ENCODE assay signal across 8 cellular contexts in genomic region chr6:95578106-95578410, GRCh38. TPM values are rescaled to one million over a fixed set of nuclear protein-coding genes. Genes with fewer than 3 reads are reported as not detected.
A peak's percentile ranks its signal among the peaks of the same experiment; 100 is the strongest.
DNase-seq lines count a peak whose midpoint lies in the region; ATAC-seq and TF ChIP-seq lines count a peak whose summit lies in the region.

No MANE protein-coding gene starts in this region.

- peaks cover 11% of the 10 kb centered on the region for H4K20me1 ChIP-seq in smooth muscle cell (ENCODE audit: low read depth)

- peak overlapping the region; percentile 100 for H2AFZ ChIP-seq in smooth muscle cell (ENCODE audit: low read depth)

- peak overlapping the region; percentile 86 for H3K27ac ChIP-seq in CD4-positive, alpha-beta memory T cell (ENCODE audit: low read depth, low read length)
- H3K27ac ChIP-seq in right atrium auricular region (peak overlapping the region; percentile 92 to 93), smooth muscle cell (ENCODE audit: low read depth) (peak overlapping the region; percentile 79)

- peak overlapping the region; percentile 94 to 98 (median 97) for H3K4me3 Mint-ChIP-seq in CD4-positive, alpha-beta memory T cell

- intact Hi-C loops in CD4-positive, alpha-beta memory T cell (cut with micrococcal nuclease): no loop called here

- no peaks in the 10 kb centered on the region for H3K27me3 ChIP-seq in CD4-positive, alpha-beta memory T cell (ENCODE audit: insufficient read depth, low read length)
- H3K27me3 ChIP-seq in right atrium auricular region (no peaks in the 10 kb centered on the region), smooth muscle cell (ENCODE audit: low read depth) (no peaks in the 10 kb centered on the region)

- no peaks in the 10 kb centered on the region for H3K9me3 Mint-ChIP-seq in CD4-positive, alpha-beta memory T cell

- no peaks in the 10 kb centered on the region for H3K36me3 ChIP-seq in CD4-positive, alpha-beta memory T cell (ENCODE audit: insufficient read depth, low read length)
- H3K36me3 ChIP-seq in right atrium auricular region: no peaks in the 10 kb centered on the region
- no peaks in the 10 kb centered on the region for H3K36me3 ChIP-seq in smooth muscle cell (ENCODE audit: low read depth)

- H3K4me2 ChIP-seq in smooth muscle cell: peak overlapping the region; percentile 87

- no peaks in the 10 kb centered on the region for H3K27me3 Mint-ChIP-seq in CD4-positive, alpha-beta memory T cell

- peaks cover 49% of the 10 kb centered on the region for H3K4me1 ChIP-seq in CD4-positive, alpha-beta memory T cell (ENCODE audit: insufficient read depth, low read length)
- H3K4me1 ChIP-seq in right atrium auricular region (peaks cover 0 to 19% of the 10 kb centered on the region in 2 donors), smooth muscle cell (ENCODE audit: low read depth) (peaks cover 29% of the 10 kb centered on the region)

- peak; percentile 16 for ATAC-seq in GM19324 (IDR thresholded peaks at IDR 0.05; ENCODE audit: low FRiP score, unreplicated experiment)
- ATAC-seq in HG03280 (IDR thresholded peaks at IDR 0.05; ENCODE audit: unreplicated experiment): peak; percentile 11

- DNase-seq in CD4-positive, alpha-beta memory T cell: no peak
- DNase-seq in activated T-helper 1 cell treated with Interleukin-2 at 50 U/mL for 16 hours (ENCODE audit: low read depth): peak; percentile 0
- DNase-seq in right atrium auricular region (ENCODE audit: low spot score): no peak
- no peak for DNase-seq in smooth muscle cell (lab: John Stamatoyannopoulos, UW; ENCODE audit: unreplicated experiment)
- DNase-seq in NCI-H2029 (lab: John Stamatoyannopoulos, UW): no peak
- no peak for DNase-seq in NOMO-1 treated with dmso at 0.1 percent for 144 hours (lab: John Stamatoyannopoulos, UW; ENCODE audit: unreplicated experiment)

- H3F3A ChIP-seq in smooth muscle cell (ENCODE audit: low read depth): peaks cover 4% of the 10 kb centered on the region

- no peaks in the 10 kb centered on the region for H3K9me3 ChIP-seq in CD4-positive, alpha-beta memory T cell (ENCODE audit: control insufficient read depth in 1 of 2, low read length in 2 of 2)
- H3K9me3 ChIP-seq in right atrium auricular region: no peaks in the 10 kb centered on the region
- no peaks in the 10 kb centered on the region for H3K9me3 ChIP-seq in smooth muscle cell (replicated peaks; ENCODE audit: low read depth)

- peaks cover 30 to 65% (median 43%) of the 10 kb centered on the region in 4 donors for H3K4me1 Mint-ChIP-seq in CD4-positive, alpha-beta memory T cell

- WGBS in smooth muscle cell (ENCODE audit: low lambda C conversion rate): 7% methylated on average over 10 of the region's 10 CpGs

- POLR2A ChIA-PET in CD4-positive, alpha-beta memory T cell (lab: Charles Lee; ENCODE audit: partially characterized antibody): interaction anchor here (1.9 to 2.3 kb wide), 3 partner anchors 9 to 1705 kb away, joined by 5 to 8 read pairs (median 5); partner anchors contain the start of genes KLHL32 and MMS22L

- H3K9ac ChIP-seq in smooth muscle cell (ENCODE audit: low read depth): peak overlapping the region; percentile 53

- H3K27ac Mint-ChIP-seq in CD4-positive, alpha-beta memory T cell: peak overlapping the region; percentile 94 to 99 (median 97)

- H3K36me3 Mint-ChIP-seq in CD4-positive, alpha-beta memory T cell: peaks cover 0 to 10% of the 10 kb centered on the region in 2 donors

- TF ChIP-seq CTCF in right atrium auricular region (IDR thresholded peaks at IDR 0.05) (no peak), smooth muscle cell (IDR thresholded peaks at IDR 0.05; ENCODE audit: borderline replicate concordance, insufficient read depth, poor library complexity, severe bottlenecking) (no peak)

- CTCF ChIA-PET in CD4-positive, alpha-beta memory T cell (lab: Charles Lee; ENCODE audit: partially characterized antibody): no interaction called here

- peaks cover 61% of the 10 kb centered on the region for H3K79me2 ChIP-seq in smooth muscle cell (ENCODE audit: low read depth)

- H3K4me3 ChIP-seq in CD4-positive, alpha-beta memory T cell (ENCODE audit: low read length in 2 of 2): peak overlapping the region; percentile 30 to 90
- H3K4me3 ChIP-seq in right atrium auricular region: peak overlapping the region; percentile 57 to 72
- H3K4me3 ChIP-seq in smooth muscle cell: peak overlapping the region; percentile 83

RNA-seq across cellular contexts. Expression of gene MANEA, which starts 0.7 kb away (rescaled TPM):
- 10 to 100 TPM; 12.2 to 13.0 TPM for total RNA-seq in CD4-positive, alpha-beta memory T cell
- 1 to 10 TPM; 4.5 to 5.9 TPM for polyA plus RNA-seq in CD4-positive, alpha-beta memory T cell
- total RNA-seq in right atrium auricular region (1 to 10 TPM; 6.5 to 7.5 TPM), smooth muscle cell (11.0 and 16.0 TPM in 2 replicates)
- polyA plus RNA-seq in smooth muscle cell: 2.7 and 4.5 TPM in 2 replicates
